In genomic region chr19:2427323-2428026, GRCh38 we compare ENCODE assay signal across 8 cellular contexts. TPM values are rescaled to one million over a fixed set of nuclear protein-coding genes. Genes with fewer than 3 reads are reported as not detected.
DNase-seq lines count a peak whose midpoint lies in the region; ATAC-seq and TF ChIP-seq lines count a peak whose summit lies in the region.

TSS of gene TIMM13 (minus strand) at chr19:2427586. CDS start at chr19:2427533, 53 bp downstream.

- H3K27me3 ChIP-seq in foreskin keratinocyte (no peaks in the 10 kb centered on the region), neuron (ENCODE audit: insufficient read depth, low read length) (no peaks in the 10 kb centered on the region)

- H3K4me1 ChIP-seq in foreskin keratinocyte: no peaks in the 10 kb centered on the region
- H3K4me1 ChIP-seq in neuron (ENCODE audit: insufficient read depth, low read length): peaks cover 19% of the 10 kb centered on the region

- peak; percentile 67 for DNase-seq in GM04503 (ENCODE audit: low read depth)
- DNase-seq in HFF-Myc (ENCODE audit: extremely low read depth, low read depth): peak; percentile 85
- peak; percentile 98 for DNase-seq in NAMALWA (ENCODE audit: low spot score)
- DNase-seq in SK-MEL-5 (ENCODE audit: low read depth, low spot score): peak; percentile 92
- peak; percentile 95 to 96 (median 96) for DNase-seq in activated naive CD4-positive, alpha-beta T cell (lab: John Stamatoyannopoulos, UW)
- peak; percentile 83 to 91 for DNase-seq in foreskin keratinocyte
- peak; percentile 89 for DNase-seq in stromal cell of bone marrow (ENCODE audit: low read depth)

- H3K4me3 ChIP-seq in HFF-Myc (replicated peaks; ENCODE audit: low read depth, low read length): peak within 1 kb of the TSS; percentile 76
- peak within 1 kb of the TSS; percentile 86 for H3K4me3 ChIP-seq in neuron (ENCODE audit: low read length)

- peaks cover 28% of the 10 kb centered on the region for H3K36me3 ChIP-seq in neuron (ENCODE audit: insufficient read depth, low read length)

- H2AFZ ChIP-seq in neuron (ENCODE audit: low read depth, low read length): peak within 1 kb of the TSS; percentile 30

- H3K27ac ChIP-seq in foreskin keratinocyte: peak within 1 kb of the TSS; percentile 92

- peak; percentile 71 for ATAC-seq in foreskin keratinocyte

- TF ChIP-seq CTCF in HFF-Myc (IDR thresholded peaks at IDR 0.05; ENCODE audit: low read depth, low read length, missing control alignments): no peak
- TF ChIP-seq CTCF in foreskin keratinocyte (conservative IDR thresholded peaks at IDR 0.05): no peak

- H3K9me3 ChIP-seq in neuron (ENCODE audit: low read length): no peaks in the 10 kb centered on the region

- in situ Hi-C loops in SK-MEL-5 (cut with HindIII; ENCODE audit: low pct_unique_long_range_greater_than_20kb, low sequenced_read_pairs): no loop called here

RNA-seq across cellular contexts. Expression of gene TIMM13, which starts in this region (rescaled TPM):
- 48.9 and 52.3 TPM in 2 replicates for total RNA-seq in SK-MEL-5 (2014; rRNA removed; shearing (Covaris generic))
- 47.4 and 63.9 TPM in 2 replicates for polyA plus RNA-seq in SK-MEL-5 (2015; cell fraction: cytosol; rRNA removed)
- 18.4 and 35.2 TPM in 2 replicates for polyA plus RNA-seq in SK-MEL-5 (2015; cell fraction: nucleus; rRNA removed)
- total RNA-seq in foreskin keratinocyte: 130 and 149 TPM in 2 replicates
- polyA plus RNA-seq in foreskin keratinocyte: 280 and 281 TPM in 2 replicates

Comparison
In these comparisons a context has a peak if more than half of its experiments do, and no peak if none do; other contexts are left out.
1. Peak in every context shown above with its lines: DNase-seq, ATAC-seq, H3K4me3 ChIP-seq and H3K27ac ChIP-seq.